28 cellular contexts compared by ENCODE assay signal in genomic region chr4:113419631-113420030, GRCh38.
"Had no signal": no experiment of that assay in that cellular context is flagged by ENCODE, and none has a peak within 500 bp of the region (broad histone marks: within the 10 kb centered on the region; RNA-seq: fewer than 3 reads in every experiment).

No MANE protein-coding gene starts in this region.

- H3K36me3 ChIP-seq: left ventricle myocardium inferior, pancreas, prostate gland, stomach, thyroid gland, transverse colon, upper lobe of left lung, vagina had no signal

- ATAC-seq: naive thymus-derived CD8-positive, alpha-beta T cell; pancreas; right cardiac atrium; sciatic nerve; stimulated activated naive B cell treated with anti-CD40 and anti-IgM and Interleukin-4, amounts not matched to agents 10 μg/mL and 1 μg/mL and 100 μg/mL, for 72 hours; stimulated activated naive CD8-positive, alpha-beta T cell treated with anti-CD3 and anti-CD28 coated beads, Interleukin-15, Interleukin-2, amounts not matched to agents 100 U/mL and 50 U/mL, for 24 hours had no signal

- H3K36me3 Mint-ChIP-seq: memory B cell had no signal

- H3K27me3 ChIP-seq: pancreas, stomach, testis, thyroid gland, transverse colon, upper lobe of left lung, vagina had no signal

- H3K4me3 ChIP-seq: left ventricle myocardium inferior, lung, pancreas, prostate gland, skin epidermis, stomach, testis, thyroid gland, transverse colon, upper lobe of left lung, vagina had no signal

- H3K4me3 Mint-ChIP-seq: memory B cell; naive thymus-derived CD8-positive, alpha-beta T cell; nephron; neural crest cell; stimulated activated naive B cell treated with anti-CD40 and anti-IgM and Interleukin-4, amounts not matched to agents 10 μg/mL and 1 μg/mL and 100 μg/mL, for 72 hours had no signal

- H3K4me1 Mint-ChIP-seq: memory B cell; naive thymus-derived CD8-positive, alpha-beta T cell; nephron; stimulated activated naive B cell treated with anti-CD40 and anti-IgM and Interleukin-4, amounts not matched to agents 10 μg/mL and 1 μg/mL and 100 μg/mL, for 72 hours had no signal

- H3K9me3 ChIP-seq: pancreas, prostate gland, testis, thyroid gland, upper lobe of left lung had no signal

- H3K27ac ChIP-seq: left ventricle myocardium inferior, pancreas, prostate gland, skin epidermis, stomach, testis, thyroid gland, transverse colon, upper lobe of left lung, vagina had no signal

- DNase-seq: hippocampal formation; kidney; left ventricle myocardium inferior; naive thymus-derived CD8-positive, alpha-beta T cell; nucleus accumbens; pancreas; posterior cingulate gyrus; retina; right cardiac atrium; stimulated activated CD4-positive, alpha-beta T cell treated with anti-CD3 and anti-CD28 coated beads, Interleukin-12 subunit alpha, Interleukin-12 subunit beta, amount 100 ng/mL, for 4 hours; stimulated activated CD4-positive, alpha-beta T cell treated with anti-CD3 and anti-CD28 coated beads, Interleukin-15, amount 100 ng/mL, for 24 hours; stimulated activated CD4-positive, alpha-beta T cell treated with anti-CD3 and anti-CD28 coated beads, Interleukin-2, amount 100 ng/mL, for 24 hours; stimulated activated CD4-positive, alpha-beta T cell treated with anti-CD3 and anti-CD28 coated beads, Interleukin-4, amount 100 ng/mL, for 1 hour; stimulated activated naive B cell treated with anti-CD40 and anti-IgM and Interleukin-4, amounts not matched to agents 10 μg/mL and 1 μg/mL and 100 μg/mL, for 72 hours; stimulated activated naive CD8-positive, alpha-beta T cell treated with anti-CD3 and anti-CD28 coated beads, Interleukin-15, Interleukin-2, amounts not matched to agents 100 U/mL and 50 U/mL, for 24 hours; stomach; testis; thyroid gland; transverse colon; upper lobe of left lung had no signal

- H3K27ac Mint-ChIP-seq: memory B cell; naive thymus-derived CD8-positive, alpha-beta T cell; nephron; stimulated activated naive B cell treated with anti-CD40 and anti-IgM and Interleukin-4, amounts not matched to agents 10 μg/mL and 1 μg/mL and 100 μg/mL, for 72 hours had no signal

- H3K4me1 ChIP-seq: left ventricle myocardium inferior, pancreas, prostate gland, testis, thyroid gland, transverse colon, upper lobe of left lung, vagina had no signal
